Comparison of ENCODE assay signal across 1 cellular context in the genomic region with DNA sequence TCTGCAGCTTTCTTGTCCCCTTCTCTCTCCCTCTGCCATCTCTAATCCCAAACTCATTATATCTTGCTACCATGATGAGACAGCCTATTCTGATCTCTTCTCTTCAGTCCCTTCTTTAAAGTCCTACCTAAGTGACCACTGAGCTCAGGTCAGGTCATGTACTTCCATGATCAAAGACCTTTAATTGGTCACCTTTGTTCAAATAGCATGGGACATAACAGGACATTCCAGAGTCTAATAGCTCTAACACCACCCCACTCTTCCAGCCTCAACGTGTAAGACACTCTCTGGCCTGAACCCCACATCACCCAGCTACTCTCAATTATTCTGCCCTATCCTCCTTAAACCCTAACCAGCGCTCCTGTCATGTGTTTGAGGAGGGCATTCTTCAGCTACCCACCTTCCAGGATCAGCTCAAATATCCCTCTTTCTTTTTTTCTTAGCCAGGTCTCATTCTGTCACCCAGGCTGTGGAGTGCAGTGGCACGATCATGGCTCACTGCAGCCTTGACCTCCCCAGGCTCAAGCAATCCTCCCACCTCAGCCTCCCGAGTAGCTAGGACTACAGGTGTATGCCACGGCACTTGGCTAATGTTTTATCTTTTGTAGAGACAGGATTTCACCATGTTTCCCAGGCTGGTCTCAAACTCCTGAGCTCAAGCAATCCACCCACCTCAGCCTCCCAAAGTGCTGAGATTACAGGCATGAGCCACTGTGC.
TF ChIP-seq lines count a peak whose summit lies in the region.

No MANE protein-coding gene starts in this region.

TF ChIP-seq in HepG2, 621 proteins besides CTCF, POLR2A, EP300 and RAD21 (continued from another document and continues in another):
- TF ChIP-seq, protein P1, sequence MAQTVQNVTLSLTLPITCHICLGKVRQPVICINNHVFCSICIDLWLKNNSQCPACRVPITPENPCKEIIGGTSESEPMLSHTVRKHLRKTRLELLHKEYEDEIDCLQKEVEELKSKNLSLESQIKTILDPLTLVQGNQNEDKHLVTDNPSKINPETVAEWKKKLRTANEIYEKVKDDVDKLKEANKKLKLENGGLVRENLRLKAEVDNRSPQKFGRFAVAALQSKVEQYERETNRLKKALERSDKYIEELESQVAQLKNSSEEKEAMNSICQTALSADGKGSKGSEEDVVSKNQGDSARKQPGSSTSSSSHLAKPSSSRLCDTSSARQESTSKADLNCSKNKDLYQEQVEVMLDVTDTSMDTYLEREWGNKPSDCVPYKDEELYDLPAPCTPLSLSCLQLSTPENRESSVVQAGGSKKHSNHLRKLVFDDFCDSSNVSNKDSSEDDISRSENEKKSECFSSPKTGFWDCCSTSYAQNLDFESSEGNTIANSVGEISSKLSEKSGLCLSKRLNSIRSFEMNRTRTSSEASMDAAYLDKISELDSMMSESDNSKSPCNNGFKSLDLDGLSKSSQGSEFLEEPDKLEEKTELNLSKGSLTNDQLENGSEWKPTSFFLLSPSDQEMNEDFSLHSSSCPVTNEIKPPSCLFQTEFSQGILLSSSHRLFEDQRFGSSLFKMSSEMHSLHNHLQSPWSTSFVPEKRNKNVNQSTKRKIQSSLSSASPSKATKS (CRISPR knock-in tag; IDR thresholded peaks at IDR 0.05), result 0 out of 2 replicates have a peak, but pooled peaks have one; percentile 43
- no peak for TF ChIP-seq ZNF138 (CRISPR knock-in tag; IDR thresholded peaks at IDR 0.05; ENCODE audit: low read depth)
- no peak for TF ChIP-seq ZNF546 (CRISPR knock-in tag; conservative IDR thresholded peaks at IDR 0.05)
- TF ChIP-seq ZBTB38 (CRISPR knock-in tag; IDR thresholded peaks at IDR 0.05), result 0 out of 2 replicates have a peak, but pooled peaks have one; percentile 31
- TF ChIP-seq, protein P2, sequence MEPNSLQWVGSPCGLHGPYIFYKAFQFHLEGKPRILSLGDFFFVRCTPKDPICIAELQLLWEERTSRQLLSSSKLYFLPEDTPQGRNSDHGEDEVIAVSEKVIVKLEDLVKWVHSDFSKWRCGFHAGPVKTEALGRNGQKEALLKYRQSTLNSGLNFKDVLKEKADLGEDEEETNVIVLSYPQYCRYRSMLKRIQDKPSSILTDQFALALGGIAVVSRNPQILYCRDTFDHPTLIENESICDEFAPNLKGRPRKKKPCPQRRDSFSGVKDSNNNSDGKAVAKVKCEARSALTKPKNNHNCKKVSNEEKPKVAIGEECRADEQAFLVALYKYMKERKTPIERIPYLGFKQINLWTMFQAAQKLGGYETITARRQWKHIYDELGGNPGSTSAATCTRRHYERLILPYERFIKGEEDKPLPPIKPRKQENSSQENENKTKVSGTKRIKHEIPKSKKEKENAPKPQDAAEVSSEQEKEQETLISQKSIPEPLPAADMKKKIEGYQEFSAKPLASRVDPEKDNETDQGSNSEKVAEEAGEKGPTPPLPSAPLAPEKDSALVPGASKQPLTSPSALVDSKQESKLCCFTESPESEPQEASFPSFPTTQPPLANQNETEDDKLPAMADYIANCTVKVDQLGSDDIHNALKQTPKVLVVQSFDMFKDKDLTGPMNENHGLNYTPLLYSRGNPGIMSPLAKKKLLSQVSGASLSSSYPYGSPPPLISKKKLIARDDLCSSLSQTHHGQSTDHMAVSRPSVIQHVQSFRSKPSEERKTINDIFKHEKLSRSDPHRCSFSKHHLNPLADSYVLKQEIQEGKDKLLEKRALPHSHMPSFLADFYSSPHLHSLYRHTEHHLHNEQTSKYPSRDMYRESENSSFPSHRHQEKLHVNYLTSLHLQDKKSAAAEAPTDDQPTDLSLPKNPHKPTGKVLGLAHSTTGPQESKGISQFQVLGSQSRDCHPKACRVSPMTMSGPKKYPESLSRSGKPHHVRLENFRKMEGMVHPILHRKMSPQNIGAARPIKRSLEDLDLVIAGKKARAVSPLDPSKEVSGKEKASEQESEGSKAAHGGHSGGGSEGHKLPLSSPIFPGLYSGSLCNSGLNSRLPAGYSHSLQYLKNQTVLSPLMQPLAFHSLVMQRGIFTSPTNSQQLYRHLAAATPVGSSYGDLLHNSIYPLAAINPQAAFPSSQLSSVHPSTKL (CRISPR knock-in tag; IDR thresholded peaks at IDR 0.05), result peak; percentile 22; the same call in 1 of the 2 replicates
- no peak for TF ChIP-seq RARG (CRISPR knock-in tag; IDR thresholded peaks at IDR 0.05; ENCODE audit: low read depth)
- TF ChIP-seq, protein P3, sequence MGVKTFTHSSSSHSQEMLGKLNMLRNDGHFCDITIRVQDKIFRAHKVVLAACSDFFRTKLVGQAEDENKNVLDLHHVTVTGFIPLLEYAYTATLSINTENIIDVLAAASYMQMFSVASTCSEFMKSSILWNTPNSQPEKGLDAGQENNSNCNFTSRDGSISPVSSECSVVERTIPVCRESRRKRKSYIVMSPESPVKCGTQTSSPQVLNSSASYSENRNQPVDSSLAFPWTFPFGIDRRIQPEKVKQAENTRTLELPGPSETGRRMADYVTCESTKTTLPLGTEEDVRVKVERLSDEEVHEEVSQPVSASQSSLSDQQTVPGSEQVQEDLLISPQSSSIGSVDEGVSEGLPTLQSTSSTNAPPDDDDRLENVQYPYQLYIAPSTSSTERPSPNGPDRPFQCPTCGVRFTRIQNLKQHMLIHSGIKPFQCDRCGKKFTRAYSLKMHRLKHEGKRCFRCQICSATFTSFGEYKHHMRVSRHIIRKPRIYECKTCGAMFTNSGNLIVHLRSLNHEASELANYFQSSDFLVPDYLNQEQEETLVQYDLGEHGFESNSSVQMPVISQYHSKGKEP (CRISPR knock-in tag; IDR thresholded peaks at IDR 0.05), result no peak
- TF ChIP-seq ZNF558 (CRISPR knock-in tag; IDR thresholded peaks at IDR 0.05; ENCODE audit: borderline replicate concordance), result no peak
- TF ChIP-seq MIER2 (CRISPR knock-in tag; IDR thresholded peaks at IDR 0.05), result no peak
- TF ChIP-seq IRX3 (CRISPR knock-in tag; IDR thresholded peaks at IDR 0.05; ENCODE audit: borderline replicate concordance, low read depth), result no peak
- TF ChIP-seq ZNF775 (CRISPR knock-in tag; IDR thresholded peaks at IDR 0.05; ENCODE audit: borderline replicate concordance), result no peak
- TF ChIP-seq TAF1 (CRISPR knock-in tag; IDR thresholded peaks at IDR 0.05), result no peak
- TF ChIP-seq HDAC2 (CRISPR knock-in tag; IDR thresholded peaks at IDR 0.05), result no peak
- TF ChIP-seq ZNF792 (CRISPR knock-in tag; IDR thresholded peaks at IDR 0.05), result no peak
- no peak for TF ChIP-seq ZEB1 (IDR thresholded peaks at IDR 0.05; ENCODE audit: insufficient replicate concordance, low read depth)
- no peak for TF ChIP-seq ZNF615 (CRISPR knock-in tag; IDR thresholded peaks at IDR 0.05; ENCODE audit: borderline replicate concordance)
- no peak for TF ChIP-seq CAMTA2 (CRISPR knock-in tag; IDR thresholded peaks at IDR 0.05; ENCODE audit: borderline replicate concordance)
- TF ChIP-seq ADNP (CRISPR knock-in tag; IDR thresholded peaks at IDR 0.05), result no peak
- TF ChIP-seq NR1H2 (CRISPR knock-in tag; IDR thresholded peaks at IDR 0.05; ENCODE audit: borderline replicate concordance, low read depth), result no peak
- no peak for TF ChIP-seq ZNF468 (CRISPR knock-in tag; IDR thresholded peaks at IDR 0.05)
- no peak for TF ChIP-seq GZF1 (CRISPR knock-in tag; IDR thresholded peaks at IDR 0.05)
- TF ChIP-seq EHMT2 (IDR thresholded peaks at IDR 0.05; ENCODE audit: borderline replicate concordance, low read depth, low read length), result no peak
- TF ChIP-seq ZNF644 (CRISPR knock-in tag; IDR thresholded peaks at IDR 0.05; ENCODE audit: low read depth), result 0 out of 2 replicates have a peak, but pooled peaks have one; percentile 9
- TF ChIP-seq, protein P4, sequence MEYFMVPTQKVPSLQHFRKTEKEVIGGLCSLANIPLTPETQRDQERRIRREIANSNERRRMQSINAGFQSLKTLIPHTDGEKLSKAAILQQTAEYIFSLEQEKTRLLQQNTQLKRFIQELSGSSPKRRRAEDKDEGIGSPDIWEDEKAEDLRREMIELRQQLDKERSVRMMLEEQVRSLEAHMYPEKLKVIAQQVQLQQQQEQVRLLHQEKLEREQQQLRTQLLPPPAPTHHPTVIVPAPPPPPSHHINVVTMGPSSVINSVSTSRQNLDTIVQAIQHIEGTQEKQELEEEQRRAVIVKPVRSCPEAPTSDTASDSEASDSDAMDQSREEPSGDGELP (IDR thresholded peaks at IDR 0.05; ENCODE audit: borderline replicate concordance, low read depth), result no peak
- peak; percentile 34 for TF ChIP-seq TEAD3 (CRISPR knock-in tag; optimal IDR thresholded peaks at IDR 0.05; ENCODE audit: borderline replicate concordance)
- no peak for TF ChIP-seq RFX1 (IDR thresholded peaks at IDR 0.05)
- no peak for TF ChIP-seq ZNF331 (CRISPR knock-in tag; IDR thresholded peaks at IDR 0.05)
- TF ChIP-seq, protein P5, sequence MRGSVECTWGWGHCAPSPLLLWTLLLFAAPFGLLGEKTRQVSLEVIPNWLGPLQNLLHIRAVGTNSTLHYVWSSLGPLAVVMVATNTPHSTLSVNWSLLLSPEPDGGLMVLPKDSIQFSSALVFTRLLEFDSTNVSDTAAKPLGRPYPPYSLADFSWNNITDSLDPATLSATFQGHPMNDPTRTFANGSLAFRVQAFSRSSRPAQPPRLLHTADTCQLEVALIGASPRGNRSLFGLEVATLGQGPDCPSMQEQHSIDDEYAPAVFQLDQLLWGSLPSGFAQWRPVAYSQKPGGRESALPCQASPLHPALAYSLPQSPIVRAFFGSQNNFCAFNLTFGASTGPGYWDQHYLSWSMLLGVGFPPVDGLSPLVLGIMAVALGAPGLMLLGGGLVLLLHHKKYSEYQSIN (CRISPR knock-in tag; IDR thresholded peaks at IDR 0.05; ENCODE audit: borderline replicate concordance), result no peak
- TF ChIP-seq, protein P6, sequence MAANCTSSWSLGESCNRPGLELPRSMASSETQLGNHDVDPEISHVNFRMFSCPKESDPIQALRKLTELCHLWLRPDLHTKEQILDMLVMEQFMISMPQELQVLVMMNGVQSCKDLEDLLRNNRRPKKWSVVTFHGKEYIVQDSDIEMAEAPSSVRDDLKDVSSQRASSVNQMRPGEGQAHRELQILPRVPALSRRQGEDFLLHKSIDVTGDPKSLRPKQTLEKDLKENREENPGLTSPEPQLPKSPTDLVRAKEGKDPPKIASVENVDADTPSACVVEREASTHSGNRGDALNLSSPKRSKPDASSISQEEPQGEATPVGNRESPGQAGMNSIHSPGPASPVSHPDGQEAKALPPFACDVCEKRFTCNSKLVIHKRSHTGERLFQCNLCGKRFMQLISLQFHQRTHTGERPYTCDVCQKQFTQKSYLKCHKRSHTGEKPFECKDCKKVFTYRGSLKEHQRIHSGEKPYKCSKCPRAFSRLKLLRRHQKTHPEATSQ (CRISPR knock-in tag; IDR thresholded peaks at IDR 0.05; ENCODE audit: borderline replicate concordance), result no peak
- no peak for TF ChIP-seq ZBTB42 (CRISPR knock-in tag; IDR thresholded peaks at IDR 0.05)
- TF ChIP-seq ZNF75D (CRISPR knock-in tag; IDR thresholded peaks at IDR 0.05; ENCODE audit: borderline replicate concordance), result no peak
- no peak for TF ChIP-seq CBFB (CRISPR knock-in tag; IDR thresholded peaks at IDR 0.05)
- TF ChIP-seq ZSCAN30 (CRISPR knock-in tag; IDR thresholded peaks at IDR 0.05), result no peak
- TF ChIP-seq ATF7-NPFF (CRISPR knock-in tag; IDR thresholded peaks at IDR 0.05; ENCODE audit: low read depth), result no peak
- TF ChIP-seq ZSCAN12 (CRISPR knock-in tag; IDR thresholded peaks at IDR 0.05), result no peak
- peak; percentile 40; the same call in 1 of the 2 replicates for TF ChIP-seq ZMYM2 (CRISPR knock-in tag; IDR thresholded peaks at IDR 0.05)
- TF ChIP-seq, protein P7, sequence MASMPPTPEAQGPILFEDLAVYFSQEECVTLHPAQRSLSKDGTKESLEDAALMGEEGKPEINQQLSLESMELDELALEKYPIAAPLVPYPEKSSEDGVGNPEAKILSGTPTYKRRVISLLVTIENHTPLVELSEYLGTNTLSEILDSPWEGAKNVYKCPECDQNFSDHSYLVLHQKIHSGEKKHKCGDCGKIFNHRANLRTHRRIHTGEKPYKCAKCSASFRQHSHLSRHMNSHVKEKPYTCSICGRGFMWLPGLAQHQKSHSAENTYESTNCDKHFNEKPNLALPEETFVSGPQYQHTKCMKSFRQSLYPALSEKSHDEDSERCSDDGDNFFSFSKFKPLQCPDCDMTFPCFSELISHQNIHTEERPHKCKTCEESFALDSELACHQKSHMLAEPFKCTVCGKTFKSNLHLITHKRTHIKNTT (CRISPR knock-in tag; IDR thresholded peaks at IDR 0.05), result no peak
- TF ChIP-seq ZNF251 (CRISPR knock-in tag; IDR thresholded peaks at IDR 0.05), result no peak
- TF ChIP-seq TBX3 (IDR thresholded peaks at IDR 0.05; ENCODE audit: borderline replicate concordance), result peak; percentile 61; the same call in 1 of the 2 replicates
- 0 out of 2 replicates have a peak, but pooled peaks have one; percentile 29 for TF ChIP-seq ARNT2 (CRISPR knock-in tag; IDR thresholded peaks at IDR 0.05; ENCODE audit: low read depth)
- no peak for TF ChIP-seq SMYD3 (CRISPR knock-in tag; IDR thresholded peaks at IDR 0.05)
- TF ChIP-seq CEBPB (IDR thresholded peaks at IDR 0.05; ENCODE audit: borderline replicate concordance, low read depth, low read length), result no peak
- no peak for TF ChIP-seq ZNF577 (CRISPR knock-in tag; IDR thresholded peaks at IDR 0.05; ENCODE audit: borderline replicate concordance, low read depth)
- TF ChIP-seq NCOA5 (CRISPR knock-in tag; IDR thresholded peaks at IDR 0.05), result no peak
- no peak for TF ChIP-seq ZBTB20 (CRISPR knock-in tag; IDR thresholded peaks at IDR 0.05; ENCODE audit: borderline replicate concordance, low read depth)
- TF ChIP-seq RFXAP (CRISPR knock-in tag; IDR thresholded peaks at IDR 0.05; ENCODE audit: borderline replicate concordance), result no peak
- TF ChIP-seq RARA (CRISPR knock-in tag; IDR thresholded peaks at IDR 0.05), result peak; percentile 59
- TF ChIP-seq SAP130 (CRISPR knock-in tag; IDR thresholded peaks at IDR 0.05; ENCODE audit: low read depth), result peak; percentile 16; the same call in 1 of the 2 replicates
- TF ChIP-seq, protein P8, sequence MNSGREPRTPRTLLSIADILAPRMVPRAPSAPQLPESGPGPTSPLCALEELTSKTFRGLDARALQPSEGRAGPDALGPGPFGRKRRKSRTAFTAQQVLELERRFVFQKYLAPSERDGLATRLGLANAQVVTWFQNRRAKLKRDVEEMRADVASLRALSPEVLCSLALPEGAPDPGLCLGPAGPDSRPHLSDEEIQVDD (CRISPR knock-in tag; IDR thresholded peaks at IDR 0.05; ENCODE audit: borderline replicate concordance), result no peak
- no peak for TF ChIP-seq ZNF3 (CRISPR knock-in tag; IDR thresholded peaks at IDR 0.05)
- TF ChIP-seq FOXK2 (IDR thresholded peaks at IDR 0.05), result no peak
